In the genomic region with DNA sequence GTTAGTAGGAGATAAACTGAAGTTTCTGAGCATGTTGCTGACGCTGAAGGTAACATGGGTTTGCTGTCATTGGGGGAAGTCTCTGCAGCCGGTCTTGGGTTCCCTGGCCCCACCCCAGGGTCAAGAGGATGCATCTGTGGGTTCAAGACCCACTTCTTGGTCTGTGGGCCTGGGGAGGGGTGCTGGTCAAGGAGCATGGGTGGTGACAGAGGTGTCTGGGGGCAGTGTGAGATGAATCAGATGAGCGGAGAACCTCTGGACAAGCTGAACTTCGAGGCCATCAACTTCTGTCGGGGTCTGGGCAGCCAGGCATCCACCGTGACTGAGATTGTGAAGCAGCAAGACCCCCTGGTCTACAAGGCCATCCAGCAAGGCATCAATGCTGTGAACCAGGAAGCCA, we compare ENCODE assay signal across 36 cellular contexts. TPM values are rescaled to one million over a fixed set of nuclear protein-coding genes. Genes with fewer than 3 reads are reported as not detected.
"Had no signal": no experiment of that assay in that cellular context is flagged by ENCODE, and none has a peak within 500 bp of the region (broad histone marks: within the 10 kb centered on the region; RNA-seq: fewer than 3 reads in every experiment).

No MANE protein-coding gene starts in this region.

- H3K4me1 ChIP-seq: breast epithelium had no signal

- H3K36me3 ChIP-seq: adrenal gland, brain microvascular endothelial cell, breast epithelium had no signal

- DNase-seq: activated B cell treated with CpG ODN at 0.5 μM for 24 hours; activated CD4-positive, alpha-beta memory T cell treated with anti-CD3 and anti-CD28 coated beads for 36 hours; activated CD4-positive, alpha-beta T cell treated with anti-CD3 and anti-CD28 coated beads for 4 hours; activated CD4-positive, alpha-beta T cell treated with anti-CD3 and anti-CD28 coated beads, Interleukin-2, amount 10 ng/mL, durations not matched to agents 24 days and 14 days; activated CD4-positive, alpha-beta T cell treated with anti-CD3 and anti-CD28 coated beads, Interleukin-2, amount 50 U/mL, for 1 hour; activated CD4-positive, alpha-beta T cell treated with anti-CD3 and anti-CD28 coated beads, Interleukin-2, amount 50 U/mL, for 4 hours; activated CD4-positive, CD25-positive, alpha-beta regulatory T cell treated with anti-CD3 and anti-CD28 coated beads, Interleukin-2, amount 50 U/mL, for 72 hours; activated CD8-positive, alpha-beta memory T cell treated with anti-CD3 and anti-CD28 coated beads, Interleukin-2, amount 50 U/mL, for 4 hours; activated CD8-positive, alpha-beta T cell treated with anti-CD3 and anti-CD28 coated beads for 36 hours; activated effector memory CD4-positive, alpha-beta T cell treated with anti-CD3 and anti-CD28 coated beads, Interleukin-2, amount 50 U/mL, for 16 hours; activated gamma-delta T cell treated with Interleukin-2 at 50 U/mL for 16 hours; activated naive CD4-positive, alpha-beta T cell; activated naive CD4-positive, alpha-beta T cell treated with anti-CD3 and anti-CD28 coated beads for 36 hours; activated naive CD4-positive, alpha-beta T cell treated with anti-CD3 and anti-CD28 coated beads, Interleukin-2, amount 50 U/mL, for 16 hours; activated naive CD8-positive, alpha-beta T cell treated with anti-CD3 and anti-CD28 coated beads for 36 hours; activated T-cell treated with anti-CD3 and anti-CD28 coated beads for 4 hours; activated T-cell treated with anti-CD3 and anti-CD28 coated beads, Interleukin-2, amount 50 U/mL, for 1 hour; activated T-cell treated with anti-CD3 and anti-CD28 coated beads, Interleukin-2, amount 50 U/mL, for 4 hours; activated T-cell treated with anti-CD3 and anti-CD28 coated beads, Interleukin-2, amount 50 U/mL, for 72 hours; adrenal gland; amniotic stem cell; aorta; body of pancreas; brain microvascular endothelial cell; central memory CD4-positive, alpha-beta T cell; T-helper 1 cell; T-helper 2 cell; T-helper 9 cell had no signal

- H3K27me3 ChIP-seq: adrenal gland, body of pancreas, brain microvascular endothelial cell had no signal

- H3K9me3 ChIP-seq: adrenal gland, body of pancreas, breast epithelium had no signal

- ATAC-seq: activated CD8-positive, alpha-beta T cell treated with anti-CD3 and anti-CD28 coated beads for 36 hours; activated naive CD4-positive, alpha-beta T cell treated with anti-CD3 and anti-CD28 coated beads, Interleukin-2, amount 50 U/mL, for 72 hours; activated T-cell treated with anti-CD3 and anti-CD28 coated beads, Interleukin-2, amount 50 U/mL, for 4 hours; activated T-cell treated with anti-CD3 and anti-CD28 coated beads, Interleukin-2, amount 50 U/mL, for 72 hours; activated T-helper 17 cell treated with anti-CD3 and anti-CD28 coated beads, Interleukin-2, amount 50 U/mL, for 72 hours; body of pancreas had no signal

- H3K4me3 ChIP-seq: adrenal gland, body of pancreas, breast epithelium had no signal

- H3K27ac ChIP-seq: adrenal gland, body of pancreas, brain microvascular endothelial cell, breast epithelium, VCaP had no signal

RNA-seq across cellular contexts. Expression of gene ACSBG2, which starts 51.9 kb away (rescaled TPM):
- total RNA-seq: activated B cell treated with CpG ODN at 0.5 μM for 24 hours; activated CD4-positive, alpha-beta memory T cell treated with anti-CD3 and anti-CD28 coated beads for 36 hours; activated CD4-positive, alpha-beta T cell treated with anti-CD3 and anti-CD28 coated beads, Interleukin-2, amount 10 ng/mL, durations not matched to agents 24 days and 14 days; activated CD8-positive, alpha-beta T cell treated with anti-CD3 and anti-CD28 coated beads for 36 hours; activated naive CD4-positive, alpha-beta T cell treated with anti-CD3 and anti-CD28 coated beads for 36 hours; activated naive CD8-positive, alpha-beta T cell treated with anti-CD3 and anti-CD28 coated beads for 36 hours; activated T-cell treated with anti-CD3 and anti-CD28 coated beads, Interleukin-2, amount 50 U/mL, for 4 hours; activated T-cell treated with anti-CD3 and anti-CD28 coated beads, Interleukin-2, amount 50 U/mL, for 72 hours; activated T-helper 1 cell treated with anti-CD3 and anti-CD28 coated beads, Interleukin-12 subunit alpha, Interleukin-12 subunit beta, Interleukin-2, Interleukin-4 antibody, amounts not matched to agents 30 ng/mL and 10 ng/mL and 1 ng/mL, durations not matched to agents 14 hours and 24 hours and 36 hours; activated T-helper 17 cell treated with anti-CD3 and anti-CD28 coated beads, Interleukin-2, amount 50 U/mL, for 72 hours; adrenal gland; aorta; astrocyte; body of pancreas; cardiac septum; cerebellum had no signal
- polyA plus RNA-seq: adrenal gland had no signal
